In genomic region chr17:46061435-46061834, GRCh38 we compare ENCODE assay signal across 9 cellular contexts.
DNase-seq lines count a peak whose midpoint lies in the region; ATAC-seq and TF ChIP-seq lines count a peak whose summit lies in the region.
"Had no signal": no experiment of that assay in that cellular context is flagged by ENCODE, and none has a peak within 500 bp of the region (broad histone marks: within the 10 kb centered on the region; RNA-seq: fewer than 3 reads in every experiment).

No MANE protein-coding gene starts in this region.

- no peaks in the 10 kb centered on the region for H3K36me3 ChIP-seq in breast epithelium
- H3K36me3 ChIP-seq in osteoblast (ENCODE audit: insufficient read depth, low read length) = peaks cover 13% of the 10 kb centered on the region

- no peak for TF ChIP-seq POLR2A in breast epithelium (IDR thresholded peaks at IDR 0.05)

- H3K4me2 ChIP-seq in osteoblast (ENCODE audit: insufficient read depth, low read length) = no peak overlapping the region

- intact Hi-C loops in breast epithelium (cut with DNase I; ENCODE audit: low total_unique reads) = no loop called here

- no peak overlapping the region for H3K4me3 ChIP-seq in breast epithelium
- no peak overlapping the region for H3K4me3 ChIP-seq in osteoblast (ENCODE audit: insufficient read depth, low read length)

- peaks cover 53% of the 10 kb centered on the region for H3K79me2 ChIP-seq in osteoblast (ENCODE audit: insufficient read depth, low read length)

- no peaks in the 10 kb centered on the region for H3K9me3 ChIP-seq in breast epithelium
- H3K9me3 ChIP-seq in osteoblast (ENCODE audit: low read depth, low read length) = no peaks in the 10 kb centered on the region

- H3K27me3 ChIP-seq in breast epithelium = no peaks in the 10 kb centered on the region
- H3K27me3 ChIP-seq in osteoblast (ENCODE audit: insufficient read depth, low read length) = no peaks in the 10 kb centered on the region

- TF ChIP-seq CTCF in breast epithelium (IDR thresholded peaks at IDR 0.05) = peak in 2 of 3 donors; percentile 21 to 23
- TF ChIP-seq CTCF in osteoblast (IDR thresholded peaks at IDR 0.05; ENCODE audit: extremely low read depth, low read depth, low read length) = peak; percentile 44

- H3K4me1 ChIP-seq in breast epithelium = no peaks in the 10 kb centered on the region
- peaks cover 21% of the 10 kb centered on the region for H3K4me1 ChIP-seq in osteoblast (ENCODE audit: insufficient read depth, low read length)

- H4K20me1 ChIP-seq in osteoblast (ENCODE audit: insufficient read depth, low read length) = peaks cover 26% of the 10 kb centered on the region

- H2AFZ ChIP-seq in osteoblast (ENCODE audit: low read length) = no peak overlapping the region

- no peak overlapping the region for H3K27ac ChIP-seq in breast epithelium
- no peak overlapping the region for H3K27ac ChIP-seq in osteoblast (ENCODE audit: low read depth, low read length)

- ATAC-seq in GM19397 (IDR thresholded peaks at IDR 0.05; ENCODE audit: unreplicated experiment) = no peak

- DNase-seq in DMS153 treated with DMSO at 0.1 percent for 48 hours (lab: John Stamatoyannopoulos, UW; ENCODE audit: unreplicated experiment) = peak; percentile 2
- no peak for DNase-seq in DMS153 (lab: John Stamatoyannopoulos, UW)
- DNase-seq in M059J (ENCODE audit: low read depth) = peak; percentile 13
- DNase-seq in breast epithelium (ENCODE audit: low spot score in 2 of 2) = no peak
- no peak for DNase-seq in osteoblast (ENCODE audit: insufficient read length, low spot score, missing footprints)
- DNase-seq in globus pallidus (ENCODE audit: low spot score) = no peak
- DNase-seq in glomerular visceral epithelial cell (ENCODE audit: extremely low spot score) = no peak
- DNase-seq: T1000 had no signal

Comparison
In these comparisons a context has a peak if more than half of its experiments do, and no peak if none do; other contexts are left out.
1. DNase-seq: peak in DMS153 treated with DMSO at 0.1 percent for 48 hours (single experiment) and M059J (single experiment); none in DMS153 (single experiment), breast epithelium (0 of 2), osteoblast (single experiment), globus pallidus (single experiment) and glomerular visceral epithelial cell (single experiment).